Comparison of ENCODE assay signal across 1 cellular context in the genomic region with DNA sequence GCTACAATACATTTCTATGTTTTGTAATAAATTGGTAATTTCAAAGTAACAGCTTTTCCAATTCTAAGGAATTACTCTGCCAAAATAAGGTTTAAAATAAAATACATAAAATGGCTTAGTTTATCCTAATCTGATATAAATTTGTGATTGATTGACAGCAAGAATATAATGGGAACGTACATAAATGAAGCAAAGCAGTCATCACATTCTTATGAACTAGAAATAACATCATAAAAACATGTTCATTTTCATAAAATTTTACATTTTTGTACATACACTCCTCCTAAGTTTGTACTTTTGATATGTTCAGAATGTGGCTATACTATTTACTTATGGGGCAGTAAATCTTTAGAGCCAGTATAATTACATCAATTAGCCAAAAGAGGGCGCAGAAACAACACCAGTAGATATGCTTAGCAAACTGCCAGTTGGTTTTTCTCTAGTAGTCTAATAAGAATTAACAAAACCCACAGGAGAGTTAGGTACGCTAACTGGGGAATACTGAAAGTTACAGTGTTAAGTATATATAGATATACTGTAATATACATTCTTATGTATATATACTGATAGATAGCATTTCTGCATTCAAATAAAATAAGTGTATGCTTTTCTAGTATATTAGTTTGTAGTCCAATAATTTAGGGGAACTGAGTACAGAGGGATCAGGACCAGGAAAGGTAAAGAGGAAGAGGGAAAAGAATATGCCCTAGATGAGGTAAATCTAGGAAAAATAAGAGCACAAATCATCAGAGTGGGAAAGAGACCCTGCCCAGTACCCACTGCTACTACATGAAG.
TF ChIP-seq lines count a peak whose summit lies in the region.

No MANE protein-coding gene starts in this region.

TF ChIP-seq in K562, 482 proteins besides CTCF, POLR2A, EP300 and RAD21 (continued from another document):
- TF ChIP-seq, protein P1, sequence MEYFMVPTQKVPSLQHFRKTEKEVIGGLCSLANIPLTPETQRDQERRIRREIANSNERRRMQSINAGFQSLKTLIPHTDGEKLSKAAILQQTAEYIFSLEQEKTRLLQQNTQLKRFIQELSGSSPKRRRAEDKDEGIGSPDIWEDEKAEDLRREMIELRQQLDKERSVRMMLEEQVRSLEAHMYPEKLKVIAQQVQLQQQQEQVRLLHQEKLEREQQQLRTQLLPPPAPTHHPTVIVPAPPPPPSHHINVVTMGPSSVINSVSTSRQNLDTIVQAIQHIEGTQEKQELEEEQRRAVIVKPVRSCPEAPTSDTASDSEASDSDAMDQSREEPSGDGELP (CRISPR knock-in tag; IDR thresholded peaks at IDR 0.05; ENCODE audit: borderline replicate concordance) = no peak
- TF ChIP-seq MEIS2 (IDR thresholded peaks at IDR 0.05; ENCODE audit: partially characterized antibody) = peak; percentile 26
- TF ChIP-seq TSHZ1 (CRISPR knock-in tag; IDR thresholded peaks at IDR 0.05) = no peak
- no peak for TF ChIP-seq HDAC6 (IDR thresholded peaks at IDR 0.05; ENCODE audit: low read depth, low read length)
- TF ChIP-seq CREB3L1 (IDR thresholded peaks at IDR 0.05; ENCODE audit: borderline replicate concordance, low read depth) = no peak
TF ChIP-seq in K562: peak in this region for 4.
